ENCODE assay signal across 19 cellular contexts in the genomic region with DNA sequence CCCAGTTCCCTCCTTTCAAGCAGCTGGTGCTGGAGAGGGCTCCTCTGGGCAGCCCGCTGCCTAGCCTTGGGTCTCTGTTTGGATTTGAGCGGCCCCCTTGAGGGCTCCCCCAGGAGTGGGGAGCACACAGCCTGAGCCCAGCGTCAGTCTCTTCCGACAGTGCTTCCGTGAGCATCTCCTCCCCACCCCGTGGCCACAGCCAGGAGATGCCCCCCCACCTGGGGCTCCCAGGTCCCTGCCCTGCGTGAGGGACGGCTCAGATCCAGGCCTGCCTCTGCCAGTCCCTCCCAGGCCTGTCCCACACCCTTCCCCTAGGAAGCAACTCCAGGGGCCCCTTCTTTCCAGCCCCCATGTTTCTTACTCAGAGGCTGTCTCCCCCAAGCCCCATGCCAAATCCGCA. TPM values are rescaled to one million over a fixed set of nuclear protein-coding genes. Genes with fewer than 3 reads are reported as not detected.
DNase-seq lines count a peak whose midpoint lies in the region; ATAC-seq, FAIRE-seq and TF ChIP-seq lines count a peak whose summit lies in the region.
"Had no signal": no experiment of that assay in that cellular context is flagged by ENCODE, and none has a peak within 500 bp of the region (broad histone marks: within the 10 kb centered on the region; RNA-seq: fewer than 3 reads in every experiment).

No MANE protein-coding gene starts in this region.

- H3K4me3 Mint-ChIP-seq in CD8-positive, alpha-beta memory T cell = peak overlapping the region in 1 of 7 donors; percentile 15
- H3K4me3 Mint-ChIP-seq in endothelial cell (ENCODE audit: unreplicated experiment) = no peak overlapping the region

- H3K4me2 ChIP-seq in HepG2 (ENCODE audit: low read depth, low read length) = no peak overlapping the region
- no peak overlapping the region for H3K4me2 ChIP-seq in neuronal stem cell (ENCODE audit: insufficient read depth, low read length, poor library complexity, severe bottlenecking)

- H2AFZ ChIP-seq in HepG2 (ENCODE audit: low read length) (no peak overlapping the region), neuronal stem cell (ENCODE audit: low read length) (no peak overlapping the region)

- no peak for FAIRE-seq in HepG2 (lab: Jason Lieb, UNC)
- FAIRE-seq: G401.6, GM12891, GM19239, H1 had no signal

- H3K18ac ChIP-seq in neuronal stem cell (ENCODE audit: low read length) = peak overlapping the region; percentile 64

- H3K9ac ChIP-seq in HepG2 (ENCODE audit: insufficient read depth, low read depth, low read length) (no peak overlapping the region), SK-N-MC (ENCODE audit: insufficient read length) (no peak overlapping the region), neuronal stem cell (ENCODE audit: low read depth, low read length, poor library complexity) (no peak overlapping the region)

- no peaks in the 10 kb centered on the region for H3K9me3 Mint-ChIP-seq in CD8-positive, alpha-beta memory T cell
- H3K9me3 Mint-ChIP-seq in endothelial cell (ENCODE audit: unreplicated experiment) = no peaks in the 10 kb centered on the region
- H3K9me3 Mint-ChIP-seq: CD4-positive, alpha-beta memory T cell had no signal

- no peak overlapping the region for H2BK5ac ChIP-seq in neuronal stem cell (ENCODE audit: low read length)

- no peak for TF ChIP-seq RAD21 in HepG2 (CRISPR knock-in tag; IDR thresholded peaks at IDR 0.05)

- no peak overlapping the region for H3K27ac ChIP-seq in HepG2 (ENCODE audit: extremely low read length, insufficient read depth, low read length)
- no peak overlapping the region for H3K27ac ChIP-seq in right lobe of liver
- H3K27ac ChIP-seq in SK-N-MC = no peak overlapping the region
- no peak overlapping the region for H3K27ac ChIP-seq in neuronal stem cell (replicated peaks; ENCODE audit: low read length)
- no peak overlapping the region for H3K27ac ChIP-seq in CD8-positive, alpha-beta memory T cell (ENCODE audit: low read depth, low read length)
- H3K27ac ChIP-seq: C4-2B had no signal

- peak overlapping the region; percentile 60 for H2AK5ac ChIP-seq in neuronal stem cell (ENCODE audit: low read depth, low read length)

- H3K27me3 ChIP-seq in HepG2 (ENCODE audit: control insufficient read depth in 1 of 2, insufficient read depth in 2 of 2, low read length in 2 of 2) (peaks cover 38 to 86% of the 10 kb centered on the region in 2 experiments), right lobe of liver (peaks cover 0 to 3% of the 10 kb centered on the region in 2 donors), neuronal stem cell (ENCODE audit: control insufficient read depth in 3 of 3, insufficient read depth in 3 of 3, low read depth in 1 of 3, low read length in 3 of 3) (peaks cover 55 to 96% (median 95%) of the 10 kb centered on the region in 3 experiments)
- peaks cover 28% of the 10 kb centered on the region for H3K27me3 ChIP-seq in CD8-positive, alpha-beta memory T cell (ENCODE audit: insufficient read depth, low read length, poor library complexity, severe bottlenecking)
- H3K27me3 ChIP-seq: BE2C had no signal

- TF ChIP-seq POLR2A in HepG2 (IDR thresholded peaks at IDR 0.05; ENCODE audit: insufficient read depth in 1 of 2, low read depth in 2 of 2, low read length in 2 of 2) = no peak
- TF ChIP-seq POLR2A in right lobe of liver (IDR thresholded peaks at IDR 0.05) = no peak

- H3K4ac ChIP-seq in neuronal stem cell (ENCODE audit: low read length) = no peak overlapping the region

- H2BK15ac ChIP-seq in neuronal stem cell (ENCODE audit: low read length) = no peak overlapping the region

- peaks cover 13 to 47% of the 10 kb centered on the region in 2 donors for H3K27me3 Mint-ChIP-seq in CD8-positive, alpha-beta memory T cell
- peaks cover 25% of the 10 kb centered on the region for H3K27me3 Mint-ChIP-seq in endothelial cell (ENCODE audit: unreplicated experiment)

- DNase-seq in HepG2 (ENCODE audit: low spot score) = no peak
- no peak for DNase-seq in right lobe of liver
- DNase-seq in SK-N-MC (ENCODE audit: low read depth, low spot score) = no peak
- DNase-seq in neuronal stem cell (ENCODE audit: low spot score) = no peak
- DNase-seq in CD8-positive, alpha-beta memory T cell = no peak
- DNase-seq in endothelial cell (ENCODE audit: low spot score) = no peak
- DNase-seq: ACHN; BE2C; Calu3; CD4-positive, alpha-beta memory T cell; H9 had no signal

- CTCF ChIA-PET in HepG2 (lab: Yijun Ruan, JAX; ENCODE audit: low intra/inter-chr PET ratio, low total read pairs) = no interaction called here
- CTCF ChIA-PET in CD8-positive, alpha-beta memory T cell (lab: Charles Lee) = no interaction called here

- no TSS peak for BruUV-seq in HepG2 (replicated peaks; lab: Mats Ljungman, UMichigan)

- H3K9me3 ChIP-seq in HepG2 (ENCODE audit: low read length) (no peaks in the 10 kb centered on the region), right lobe of liver (no peaks in the 10 kb centered on the region), SK-N-MC (ENCODE audit: low read depth, low read length) (no peaks in the 10 kb centered on the region), neuronal stem cell (replicated peaks in 1 of 2; ENCODE audit: control insufficient read depth in 2 of 2, insufficient read depth in 1 of 2, low read depth in 1 of 2, low read length in 2 of 2) (peaks cover 0 to 2% of the 10 kb centered on the region in 2 donors)
- no peaks in the 10 kb centered on the region for H3K9me3 ChIP-seq in CD8-positive, alpha-beta memory T cell (ENCODE audit: low read length)
- H3K9me3 ChIP-seq: BE2C had no signal

- H2BK120ac ChIP-seq in neuronal stem cell (ENCODE audit: low read depth, low read length) = no peak overlapping the region

- H3K4me1 Mint-ChIP-seq in CD8-positive, alpha-beta memory T cell = peaks cover 10 to 21% (median 10%) of the 10 kb centered on the region in 3 donors
- peaks cover 4% of the 10 kb centered on the region for H3K4me1 Mint-ChIP-seq in endothelial cell (ENCODE audit: unreplicated experiment)

- H3K27ac Mint-ChIP-seq in CD8-positive, alpha-beta memory T cell = no peak overlapping the region
- no peak overlapping the region for H3K27ac Mint-ChIP-seq in endothelial cell (ENCODE audit: unreplicated experiment)
- H3K27ac Mint-ChIP-seq: H9 had no signal

- H2BK12ac ChIP-seq in neuronal stem cell (ENCODE audit: low read length) = no peak overlapping the region

- no peaks in the 10 kb centered on the region for H3K36me3 ChIP-seq in HepG2 (replicated peaks in 1 of 2; ENCODE audit: control insufficient read depth in 1 of 2, insufficient read depth in 2 of 2, low read length in 2 of 2)
- H3K36me3 ChIP-seq in right lobe of liver = no peaks in the 10 kb centered on the region
- peaks cover 17% of the 10 kb centered on the region; the same call in 1 of the 2 replicates for H3K36me3 ChIP-seq in SK-N-MC (ENCODE audit: insufficient read depth, low read length)
- H3K36me3 ChIP-seq in neuronal stem cell (replicated peaks in 1 of 2; ENCODE audit: control insufficient read depth in 2 of 2, insufficient read depth in 2 of 2, low read length in 2 of 2) = no peaks in the 10 kb centered on the region
- no peaks in the 10 kb centered on the region for H3K36me3 ChIP-seq in CD8-positive, alpha-beta memory T cell (ENCODE audit: insufficient read depth, low read length)

- H4K91ac ChIP-seq in neuronal stem cell (ENCODE audit: low read depth, low read length, poor library complexity) = no peak overlapping the region

- H3K79me2 ChIP-seq in HepG2 (ENCODE audit: insufficient read depth, low read length) = no peaks in the 10 kb centered on the region

- no peaks in the 10 kb centered on the region for H3K36me3 Mint-ChIP-seq in CD8-positive, alpha-beta memory T cell
- H3K36me3 Mint-ChIP-seq in endothelial cell (ENCODE audit: low read depth, unreplicated experiment) = no peaks in the 10 kb centered on the region

- in situ Hi-C loops in HepG2 (cut with HindIII; ENCODE audit: extremely low pct_ligation_motif_present, low pct_unique_long_range_greater_than_20kb) = no loop called here

- H3K4me3 ChIP-seq in HepG2 (replicated peaks in 1 of 3; ENCODE audit: insufficient read depth in 1 of 3, low read depth in 2 of 3, low read length in 3 of 3) (no peak overlapping the region), right lobe of liver (no peak overlapping the region), SK-N-MC (peak overlapping the region; percentile 95), neuronal stem cell (ENCODE audit: low read length in 2 of 2) (no peak overlapping the region)
- no peak overlapping the region for H3K4me3 ChIP-seq in CD8-positive, alpha-beta memory T cell (ENCODE audit: low read length)

- H3K14ac ChIP-seq in neuronal stem cell (ENCODE audit: low read length) = peak overlapping the region; percentile 82

- H4K8ac ChIP-seq in neuronal stem cell (ENCODE audit: low read depth, low read length) = no peak overlapping the region

- 67% methylated on average over 1 of the region's 9 CpGs for WGBS in HepG2 (ENCODE audit: low lambda C conversion rate)
- 49% methylated on average over 2 of the region's 9 CpGs for WGBS in right lobe of liver (ENCODE audit: insufficient coverage, low coverage, low lambda C conversion rate, missing lambda C conversion rate)
- WGBS in neuronal stem cell (ENCODE audit: extremely low coverage in 2 of 2, insufficient read length in 2 of 2, insufficient replicate concordance in 1 of 2), 2 donors = no CpG with 5 or more reads among the region's 9 CpGs

- peaks cover 3% of the 10 kb centered on the region; the same call in 1 of the 2 replicates for H4K20me1 ChIP-seq in HepG2 (ENCODE audit: insufficient read depth, low read length)

- intact Hi-C loops in HepG2 (cut with micrococcal nuclease; ENCODE audit: unreplicated experiment) = no loop called here
- intact Hi-C loops in right lobe of liver (cut with DNase I) = no loop called here

- no peaks in the 10 kb centered on the region for H3K79me1 ChIP-seq in neuronal stem cell (ENCODE audit: low read depth, low read length)

- H3K4me1 ChIP-seq in HepG2 (ENCODE audit: insufficient read depth, low read length) (peaks cover 8% of the 10 kb centered on the region), right lobe of liver (peaks cover 0 to 11% (median 0%) of the 10 kb centered on the region in 4 donors), neuronal stem cell (ENCODE audit: control insufficient read depth in 2 of 2, insufficient read depth in 1 of 2, low read depth in 1 of 2, low read length in 2 of 2) (peaks cover 8 to 22% of the 10 kb centered on the region in 2 donors)
- H3K4me1 ChIP-seq in CD8-positive, alpha-beta memory T cell (ENCODE audit: insufficient read depth, low read length) = peaks cover 15% of the 10 kb centered on the region

- ATAC-seq in HepG2 (no peak), right lobe of liver (no peak), HG03280 (IDR thresholded peaks at IDR 0.05; ENCODE audit: unreplicated experiment) (no peak)

- TF ChIP-seq EP300 in HepG2 (IDR thresholded peaks at IDR 0.05; ENCODE audit: low read depth in 2 of 2, low read length in 2 of 2) = no peak
- no peak for TF ChIP-seq EP300 in HepG2 (CRISPR knock-in tag; IDR thresholded peaks at IDR 0.05; ENCODE audit: borderline replicate concordance)

- POLR2A ChIA-PET in HepG2 (lab: Yijun Ruan, JAX) = no interaction called here
- POLR2A ChIA-PET in CD8-positive, alpha-beta memory T cell (lab: Charles Lee) = interaction anchor here (1.4 kb wide), 1 partner anchor 13 kb away, joined by 3 read pairs; no protein-coding TSS in a partner anchor

- TF ChIP-seq CTCF in HepG2 (CRISPR knock-in tag; IDR thresholded peaks at IDR 0.05) = no peak
- no peak for TF ChIP-seq CTCF in right lobe of liver (IDR thresholded peaks at IDR 0.05)
- TF ChIP-seq CTCF in endothelial cell (IDR thresholded peaks at IDR 0.05; ENCODE audit: unreplicated experiment) = no peak

- H3K23ac ChIP-seq in neuronal stem cell (ENCODE audit: low read depth, low read length, poor library complexity) = peak overlapping the region; percentile 52

RNA-seq across cellular contexts. Expression of a gene that starts 3.5 kb away (rescaled TPM):
- total RNA-seq in HepG2 (2016; rRNA removed; fragmentation: Illumina TruSeq; extraction: Trizol) (0.11 TPM in 1 of 2 replicates, not detected in the other), right lobe of liver (1 to 10 TPM; 2.1 to 4.3 (median 3.7) TPM), endothelial cell (ENCODE audit: unreplicated experiment) (not detected)
- not detected in 2 replicates for total RNA-seq in HepG2 (2016; cell fraction: cytosol; rRNA removed; fragmentation: Illumina TruSeq; extraction: Trizol; ENCODE audit: low read depth)
- total RNA-seq in HepG2 (2016; cell fraction: insoluble cytoplasmic fraction; rRNA removed; fragmentation: Illumina TruSeq; extraction: Trizol) = 0.13 TPM in 1 of 2 replicates, not detected in the other
- total RNA-seq in HepG2 (2016; cell fraction: membrane; rRNA removed; fragmentation: Illumina TruSeq; extraction: Trizol) = not detected in 2 replicates
- not detected in 2 replicates for total RNA-seq in HepG2 (2016; cell fraction: nucleus; rRNA removed; fragmentation: Illumina TruSeq; extraction: Trizol)
- 0.09 TPM in 1 of 2 replicates, not detected in the other for polyA plus RNA-seq in HepG2 (2011; rRNA removed)
- polyA plus RNA-seq in HepG2 (2011; cell fraction: cytosol; rRNA removed) = 0.09 and 0.24 TPM in 2 replicates
- 0.10 and 0.37 TPM in 2 replicates for polyA plus RNA-seq in HepG2 (2011; cell fraction: nucleus; rRNA removed)
- not detected in 2 replicates for polyA plus RNA-seq in HepG2 (2012)
- polyA plus RNA-seq in HepG2 (2016; cell fraction: cytosol; fragmentation: Illumina TruSeq; extraction: Trizol; ENCODE audit: low read depth) = not detected in 2 replicates
- polyA plus RNA-seq in HepG2 (2016; cell fraction: insoluble cytoplasmic fraction; fragmentation: Illumina TruSeq; extraction: Trizol; ENCODE audit: low read depth) = not detected in 2 replicates
- not detected in 2 replicates for polyA plus RNA-seq in HepG2 (2016; cell fraction: membrane; fragmentation: Illumina TruSeq; extraction: Trizol; ENCODE audit: low read depth)
- polyA plus RNA-seq in HepG2 (2016; cell fraction: nucleus; fragmentation: Illumina TruSeq; extraction: Trizol; ENCODE audit: insufficient read depth, low read depth) = not detected in 2 replicates
- polyA minus RNA-seq in HepG2 (2011; rRNA and poly(A)+ RNA removed; ENCODE audit: low replicate concordance) = 19.7 TPM in 1 of 2 replicates, not detected in the other
- 0.99 and 1.4 TPM in 2 replicates for polyA minus RNA-seq in HepG2 (2011; cell fraction: cytosol; rRNA and poly(A)+ RNA removed)
- 1.2 TPM in 1 of 2 replicates, not detected in the other for polyA minus RNA-seq in HepG2 (2011; cell fraction: nucleus; rRNA and poly(A)+ RNA removed)
- 0.21 TPM for polyA plus RNA-seq in neuronal stem cell (2013, experiment 1 of 2)
- 0.32 TPM for polyA plus RNA-seq in neuronal stem cell (2013, experiment 2 of 2)
- not detected for total RNA-seq in CD8-positive, alpha-beta memory T cell
- 0.20 TPM for polyA plus RNA-seq in CD8-positive, alpha-beta memory T cell
- total RNA-seq: CD4-positive, alpha-beta memory T cell; HT-29 had no signal

RNA-seq across cellular contexts. Expression of a gene that starts 31.8 kb away (rescaled TPM):
- 91.6 and 103 TPM in 2 replicates for total RNA-seq in HepG2 (2016; rRNA removed; fragmentation: Illumina TruSeq; extraction: Trizol)
- 14.1 and 16.1 TPM in 2 replicates for total RNA-seq in HepG2 (2016; cell fraction: cytosol; rRNA removed; fragmentation: Illumina TruSeq; extraction: Trizol; ENCODE audit: low read depth)
- total RNA-seq in HepG2 (2016; cell fraction: insoluble cytoplasmic fraction; rRNA removed; fragmentation: Illumina TruSeq; extraction: Trizol) = 81.2 and 109 TPM in 2 replicates
- total RNA-seq in HepG2 (2016; cell fraction: membrane; rRNA removed; fragmentation: Illumina TruSeq; extraction: Trizol) = 22.9 and 27.1 TPM in 2 replicates
- 53.2 and 63.8 TPM in 2 replicates for total RNA-seq in HepG2 (2016; cell fraction: nucleus; rRNA removed; fragmentation: Illumina TruSeq; extraction: Trizol)
- polyA plus RNA-seq in HepG2 (2011; rRNA removed) = 32.0 and 40.5 TPM in 2 replicates
- polyA plus RNA-seq in HepG2 (2011; cell fraction: cytosol; rRNA removed) = 33.6 and 44.6 TPM in 2 replicates
- polyA plus RNA-seq in HepG2 (2011; cell fraction: nucleus; rRNA removed) = 85.2 and 96.0 TPM in 2 replicates
- polyA plus RNA-seq in HepG2 (2012) = 41.8 and 44.3 TPM in 2 replicates
- polyA plus RNA-seq in HepG2 (2016; cell fraction: cytosol; fragmentation: Illumina TruSeq; extraction: Trizol; ENCODE audit: low read depth) = 5.1 and 6.4 TPM in 2 replicates
- 69.1 and 81.1 TPM in 2 replicates for polyA plus RNA-seq in HepG2 (2016; cell fraction: insoluble cytoplasmic fraction; fragmentation: Illumina TruSeq; extraction: Trizol; ENCODE audit: low read depth)
- 9.8 and 11.1 TPM in 2 replicates for polyA plus RNA-seq in HepG2 (2016; cell fraction: membrane; fragmentation: Illumina TruSeq; extraction: Trizol; ENCODE audit: low read depth)
- polyA plus RNA-seq in HepG2 (2016; cell fraction: nucleus; fragmentation: Illumina TruSeq; extraction: Trizol; ENCODE audit: insufficient read depth, low read depth) = 108 and 110 TPM in 2 replicates
- 118 and 166 TPM in 2 replicates for polyA minus RNA-seq in HepG2 (2011; rRNA and poly(A)+ RNA removed; ENCODE audit: low replicate concordance)
- 43.1 and 44.0 TPM in 2 replicates for polyA minus RNA-seq in HepG2 (2011; cell fraction: cytosol; rRNA and poly(A)+ RNA removed)
- polyA minus RNA-seq in HepG2 (2011; cell fraction: nucleus; rRNA and poly(A)+ RNA removed) = 18.8 and 20.1 TPM in 2 replicates
- total RNA-seq in right lobe of liver = 10 to 100 TPM; 28.9 to 36.8 (median 30.2) TPM
- polyA plus RNA-seq in neuronal stem cell (2013, experiment 1 of 2) = 33.5 TPM
- polyA plus RNA-seq in neuronal stem cell (2013, experiment 2 of 2) = 32.6 TPM
- total RNA-seq in CD8-positive, alpha-beta memory T cell = 100 to 1,000 TPM; 175 to 187 TPM
- 72.3 TPM for polyA plus RNA-seq in CD8-positive, alpha-beta memory T cell
- total RNA-seq in endothelial cell (ENCODE audit: unreplicated experiment) = 56.5 TPM

RNA-seq across cellular contexts. Expression of a gene that starts 33.1 kb away (rescaled TPM):
- total RNA-seq in HepG2 (2016; rRNA removed; fragmentation: Illumina TruSeq; extraction: Trizol) (2.8 and 9.3 TPM in 2 replicates), right lobe of liver (1 to 10 TPM; 1.9 to 6.7 (median 4.3) TPM), endothelial cell (ENCODE audit: unreplicated experiment) (18.7 TPM)
- total RNA-seq in HepG2 (2016; cell fraction: cytosol; rRNA removed; fragmentation: Illumina TruSeq; extraction: Trizol; ENCODE audit: low read depth) = 4.5 and 5.0 TPM in 2 replicates
- 2.4 and 10.3 TPM in 2 replicates for total RNA-seq in HepG2 (2016; cell fraction: insoluble cytoplasmic fraction; rRNA removed; fragmentation: Illumina TruSeq; extraction: Trizol)
- total RNA-seq in HepG2 (2016; cell fraction: membrane; rRNA removed; fragmentation: Illumina TruSeq; extraction: Trizol) = 2.6 and 2.8 TPM in 2 replicates
- total RNA-seq in HepG2 (2016; cell fraction: nucleus; rRNA removed; fragmentation: Illumina TruSeq; extraction: Trizol) = 14.8 and 15.9 TPM in 2 replicates
- 24.7 and 31.4 TPM in 2 replicates for polyA plus RNA-seq in HepG2 (2011; rRNA removed)
- 6.8 and 12.3 TPM in 2 replicates for polyA plus RNA-seq in HepG2 (2011; cell fraction: cytosol; rRNA removed)
- polyA plus RNA-seq in HepG2 (2011; cell fraction: nucleus; rRNA removed) = 590 and 778 TPM in 2 replicates
- polyA plus RNA-seq in HepG2 (2012) = 11.7 and 19.1 TPM in 2 replicates
- 1.1 and 1.3 TPM in 2 replicates for polyA plus RNA-seq in HepG2 (2016; cell fraction: cytosol; fragmentation: Illumina TruSeq; extraction: Trizol; ENCODE audit: low read depth)
- polyA plus RNA-seq in HepG2 (2016; cell fraction: insoluble cytoplasmic fraction; fragmentation: Illumina TruSeq; extraction: Trizol; ENCODE audit: low read depth) = 3.4 and 3.7 TPM in 2 replicates
- 1.9 and 2.4 TPM in 2 replicates for polyA plus RNA-seq in HepG2 (2016; cell fraction: membrane; fragmentation: Illumina TruSeq; extraction: Trizol; ENCODE audit: low read depth)
- polyA plus RNA-seq in HepG2 (2016; cell fraction: nucleus; fragmentation: Illumina TruSeq; extraction: Trizol; ENCODE audit: insufficient read depth, low read depth) = 71.9 and 74.8 TPM in 2 replicates
- 4.3 and 19.5 TPM in 2 replicates for polyA minus RNA-seq in HepG2 (2011; rRNA and poly(A)+ RNA removed; ENCODE audit: low replicate concordance)
- 4.6 and 4.9 TPM in 2 replicates for polyA minus RNA-seq in HepG2 (2011; cell fraction: cytosol; rRNA and poly(A)+ RNA removed)
- 24.9 and 31.0 TPM in 2 replicates for polyA minus RNA-seq in HepG2 (2011; cell fraction: nucleus; rRNA and poly(A)+ RNA removed)
- polyA plus RNA-seq in neuronal stem cell (2013, experiment 1 of 2) = 22.0 TPM
- polyA plus RNA-seq in neuronal stem cell (2013, experiment 2 of 2) = 20.9 TPM
- 10 to 100 TPM; 27.6 to 28.6 TPM for total RNA-seq in CD8-positive, alpha-beta memory T cell
- 1.4 TPM for polyA plus RNA-seq in CD8-positive, alpha-beta memory T cell

RNA-seq across cellular contexts. Expression of a gene that starts 39.0 kb away (rescaled TPM):
- 0.21 and 0.42 TPM in 2 replicates for total RNA-seq in HepG2 (2016; rRNA removed; fragmentation: Illumina TruSeq; extraction: Trizol)
- not detected in 2 replicates for total RNA-seq in HepG2 (2016; cell fraction: cytosol; rRNA removed; fragmentation: Illumina TruSeq; extraction: Trizol; ENCODE audit: low read depth)
- total RNA-seq in HepG2 (2016; cell fraction: insoluble cytoplasmic fraction; rRNA removed; fragmentation: Illumina TruSeq; extraction: Trizol) = 0.31 and 0.48 TPM in 2 replicates
- 0.15 and 0.17 TPM in 2 replicates for total RNA-seq in HepG2 (2016; cell fraction: membrane; rRNA removed; fragmentation: Illumina TruSeq; extraction: Trizol)
- 0.59 and 0.63 TPM in 2 replicates for total RNA-seq in HepG2 (2016; cell fraction: nucleus; rRNA removed; fragmentation: Illumina TruSeq; extraction: Trizol)
- 0.58 and 0.59 TPM in 2 replicates for polyA plus RNA-seq in HepG2 (2011; rRNA removed)
- polyA plus RNA-seq in HepG2 (2011; cell fraction: cytosol; rRNA removed) = 0.13 and 0.23 TPM in 2 replicates
- polyA plus RNA-seq in HepG2 (2011; cell fraction: nucleus; rRNA removed) = 13.2 and 15.5 TPM in 2 replicates
- 0.51 and 0.55 TPM in 2 replicates for polyA plus RNA-seq in HepG2 (2012)
- polyA plus RNA-seq in HepG2 (2016; cell fraction: cytosol; fragmentation: Illumina TruSeq; extraction: Trizol; ENCODE audit: low read depth) = 0.05 and 0.09 TPM in 2 replicates
- 0.29 and 0.48 TPM in 2 replicates for polyA plus RNA-seq in HepG2 (2016; cell fraction: insoluble cytoplasmic fraction; fragmentation: Illumina TruSeq; extraction: Trizol; ENCODE audit: low read depth)
- 0.13 and 0.29 TPM in 2 replicates for polyA plus RNA-seq in HepG2 (2016; cell fraction: membrane; fragmentation: Illumina TruSeq; extraction: Trizol; ENCODE audit: low read depth)
- 2.6 and 2.7 TPM in 2 replicates for polyA plus RNA-seq in HepG2 (2016; cell fraction: nucleus; fragmentation: Illumina TruSeq; extraction: Trizol; ENCODE audit: insufficient read depth, low read depth)
- 0.26 and 0.54 TPM in 2 replicates for polyA minus RNA-seq in HepG2 (2011; rRNA and poly(A)+ RNA removed; ENCODE audit: low replicate concordance)
- polyA minus RNA-seq in HepG2 (2011; cell fraction: cytosol; rRNA and poly(A)+ RNA removed) = 0.53 TPM in 1 of 2 replicates, not detected in the other
- 1.8 and 1.9 TPM in 2 replicates for polyA minus RNA-seq in HepG2 (2011; cell fraction: nucleus; rRNA and poly(A)+ RNA removed)
- total RNA-seq in right lobe of liver = 1 to 10 TPM in 1 of 6 experiments, under 1 TPM in 4, not detected in 1; 0.11 to 2.4 (median 0.26) TPM
- polyA plus RNA-seq in neuronal stem cell (2013, experiment 1 of 2) = 0.07 TPM
- 0.03 TPM for polyA plus RNA-seq in neuronal stem cell (2013, experiment 2 of 2)
- total RNA-seq in CD8-positive, alpha-beta memory T cell = 1 to 10 TPM; 2.7 to 3.5 TPM
- polyA plus RNA-seq in CD8-positive, alpha-beta memory T cell = 0.49 TPM
- total RNA-seq in endothelial cell (ENCODE audit: unreplicated experiment) = not detected

RNA-seq across cellular contexts. Expression of a gene that starts 54.7 kb away (rescaled TPM):
- total RNA-seq in HepG2 (2016; rRNA removed; fragmentation: Illumina TruSeq; extraction: Trizol) = 0.04 TPM in 1 of 2 replicates, not detected in the other
- not detected in 2 replicates for total RNA-seq in HepG2 (2016; cell fraction: cytosol; rRNA removed; fragmentation: Illumina TruSeq; extraction: Trizol; ENCODE audit: low read depth)
- not detected in 2 replicates for total RNA-seq in HepG2 (2016; cell fraction: insoluble cytoplasmic fraction; rRNA removed; fragmentation: Illumina TruSeq; extraction: Trizol)
- not detected in 2 replicates for total RNA-seq in HepG2 (2016; cell fraction: membrane; rRNA removed; fragmentation: Illumina TruSeq; extraction: Trizol)
- total RNA-seq in HepG2 (2016; cell fraction: nucleus; rRNA removed; fragmentation: Illumina TruSeq; extraction: Trizol) = not detected in 2 replicates
- 0.29 and 0.38 TPM in 2 replicates for polyA plus RNA-seq in HepG2 (2011; rRNA removed)
- polyA plus RNA-seq in HepG2 (2011; cell fraction: cytosol; rRNA removed) = 0.17 and 0.32 TPM in 2 replicates
- polyA plus RNA-seq in HepG2 (2011; cell fraction: nucleus; rRNA removed) = 2.3 and 2.6 TPM in 2 replicates
- polyA plus RNA-seq in HepG2 (2012) = 0.44 TPM in 2 replicates
- polyA plus RNA-seq in HepG2 (2016; cell fraction: cytosol; fragmentation: Illumina TruSeq; extraction: Trizol; ENCODE audit: low read depth) = not detected in 2 replicates
- polyA plus RNA-seq in HepG2 (2016; cell fraction: insoluble cytoplasmic fraction; fragmentation: Illumina TruSeq; extraction: Trizol; ENCODE audit: low read depth) = not detected in 2 replicates
- not detected in 2 replicates for polyA plus RNA-seq in HepG2 (2016; cell fraction: membrane; fragmentation: Illumina TruSeq; extraction: Trizol; ENCODE audit: low read depth)
- not detected in 2 replicates for polyA plus RNA-seq in HepG2 (2016; cell fraction: nucleus; fragmentation: Illumina TruSeq; extraction: Trizol; ENCODE audit: insufficient read depth, low read depth)
- 0.09 and 2.7 TPM in 2 replicates for polyA minus RNA-seq in HepG2 (2011; rRNA and poly(A)+ RNA removed; ENCODE audit: low replicate concordance)
- polyA minus RNA-seq in HepG2 (2011; cell fraction: cytosol; rRNA and poly(A)+ RNA removed) = 0.44 and 0.59 TPM in 2 replicates
- 0.99 and 1.2 TPM in 2 replicates for polyA minus RNA-seq in HepG2 (2011; cell fraction: nucleus; rRNA and poly(A)+ RNA removed)
- under 1 TPM in 4 of 6 experiments, not detected in 2; 0.18 to 0.46 (median 0.28) TPM for total RNA-seq in right lobe of liver
- not detected for polyA plus RNA-seq in neuronal stem cell (2013, experiment 1 of 2)
- 0.01 TPM for polyA plus RNA-seq in neuronal stem cell (2013, experiment 2 of 2)
- total RNA-seq in CD8-positive, alpha-beta memory T cell = not detected
- not detected for polyA plus RNA-seq in CD8-positive, alpha-beta memory T cell
- not detected for total RNA-seq in endothelial cell (ENCODE audit: unreplicated experiment)
- total RNA-seq: A172; Calu3; CD4-positive, alpha-beta memory T cell; H1; H9 had no signal
- polyA plus RNA-seq: H1 had no signal
